ENCODE assay signal across 11 cellular contexts in genomic region chr10:14386202-14386593, GRCh38. TPM values are rescaled to one million over a fixed set of nuclear protein-coding genes. Genes with fewer than 3 reads are reported as not detected.
DNase-seq lines count a peak whose midpoint lies in the region; ATAC-seq, FAIRE-seq and TF ChIP-seq lines count a peak whose summit lies in the region.
"Had no signal": no experiment of that assay in that cellular context is flagged by ENCODE, and none has a peak within 500 bp of the region (broad histone marks: within the 10 kb centered on the region; RNA-seq: fewer than 3 reads in every experiment).

No MANE protein-coding gene starts in this region.

- TF ChIP-seq EP300 in A549 (IDR thresholded peaks at IDR 0.05) = no peak

- H4K91ac ChIP-seq in IMR-90 (ENCODE audit: insufficient read depth, low read depth, low read length) = peak overlapping the region; percentile 19; the same call in 1 of the 2 replicates

- peak overlapping the region; percentile 95 for H2BK5ac ChIP-seq in IMR-90 (ENCODE audit: low read depth, low read length, poor library complexity, severe bottlenecking)
- H2BK5ac ChIP-seq in mesendoderm (ENCODE audit: low read length) = no peak overlapping the region

- no peak for TF ChIP-seq RAD21 in A549 (conservative IDR thresholded peaks at IDR 0.05 in 1 of 2, IDR thresholded peaks at IDR 0.05 in 1 of 2)
- TF ChIP-seq RAD21 in IMR-90 (IDR thresholded peaks at IDR 0.05; ENCODE audit: low read length) = no peak

- peaks cover 77% of the 10 kb centered on the region for H3K4me1 Mint-ChIP-seq in activated naive CD8-positive, alpha-beta T cell (ENCODE audit: low read depth)

- H2BK15ac ChIP-seq in IMR-90 (ENCODE audit: low read depth, low read length) (no peak overlapping the region; the same call in 2 of the 3 replicates), mesendoderm (replicated peaks; ENCODE audit: low read depth) (no peak overlapping the region)

- dilution Hi-C loops in IMR-90 (cut with HindIII; ENCODE audit: low sequenced_read_pairs, unreplicated experiment) = no loop called here

- BruUV-seq in IMR-90 (replicated peaks; lab: Mats Ljungman, UMichigan) = no TSS peak

- H3K56ac ChIP-seq in IMR-90 (ENCODE audit: extremely low read depth, insufficient read depth, low read length) (no peak overlapping the region), mesendoderm (ENCODE audit: low read length) (no peak overlapping the region)

- in situ Hi-C loops in IMR-90 (cut with MboI; ENCODE audit: low sequenced_read_pairs) (no loop called here), gastrocnemius medialis (cut with MboI; ENCODE audit: low sequenced_read_pairs in 4 of 4) (no loop called here)

- peak overlapping the region; percentile 52 for H2AFZ ChIP-seq in IMR-90 (replicated peaks; ENCODE audit: low read length, poor library complexity)

- peak; percentile 23 for FAIRE-seq in A549 (lab: Jason Lieb, UNC)

- H3K36me3 Mint-ChIP-seq in activated naive CD8-positive, alpha-beta T cell = peaks cover 14% of the 10 kb centered on the region

- H3K9me3 Mint-ChIP-seq in activated naive CD8-positive, alpha-beta T cell (ENCODE audit: low read depth) = peaks cover 5% of the 10 kb centered on the region

- H3K4me2 ChIP-seq in A549 = peak overlapping the region; percentile 29; the same call in 2 of the 3 replicates
- peak overlapping the region; percentile 49; the same call in 1 of the 2 replicates for H3K4me2 ChIP-seq in IMR-90 (ENCODE audit: low read depth, low read length)
- no peak overlapping the region for H3K4me2 ChIP-seq in mesendoderm (ENCODE audit: low read length)

- intact Hi-C loops in IMR-90 (cut with micrococcal nuclease) (no loop called here), gastrocnemius medialis (cut with DNase I; ENCODE audit: low total_unique reads) (no loop called here)

- H3K79me2 ChIP-seq in mesendoderm (ENCODE audit: control insufficient read depth, insufficient read depth, low read length) = no peaks in the 10 kb centered on the region

- POLR2A ChIA-PET in A549 (lab: Yijun Ruan, JAX) (interaction anchor here (0.6 kb wide), 1 partner anchor 543 kb away, joined by 3 read pairs; no protein-coding TSS in a partner anchor), IMR-90 (lab: Charles Lee; ENCODE audit: unreplicated experiment) (no interaction called here)

- H4K5ac ChIP-seq in IMR-90 (ENCODE audit: low read depth, low read length) (no peak overlapping the region; the same call in 1 of the 2 replicates), mesendoderm (ENCODE audit: low read length) (no peak overlapping the region)

- H3K9ac ChIP-seq in IMR-90 (ENCODE audit: low read depth, low read length) (no peak overlapping the region), mesendoderm (ENCODE audit: low read length) (no peak overlapping the region)

- peak overlapping the region; percentile 79 for H3K27ac Mint-ChIP-seq in activated naive CD8-positive, alpha-beta T cell

- H3K4me3 ChIP-seq in A549 (no peak overlapping the region), IMR-90 (ENCODE audit: insufficient read depth, low read depth, low read length) (no peak overlapping the region), mesendoderm (ENCODE audit: low read length) (no peak overlapping the region), gastrocnemius medialis (no peak overlapping the region)
- H3K4me3 ChIP-seq: skin epidermis had no signal

- H3K27me3 ChIP-seq in IMR-90 (ENCODE audit: control insufficient read depth, insufficient read depth, low read length) (no peaks in the 10 kb centered on the region), mesendoderm (ENCODE audit: insufficient read depth, low read length, poor library complexity) (no peaks in the 10 kb centered on the region), gastrocnemius medialis (peaks cover 0 to 3% (median 0%) of the 10 kb centered on the region in 3 donors)

- H3K4ac ChIP-seq in IMR-90 (ENCODE audit: low read depth, low read length) (peak overlapping the region; percentile 17; the same call in 1 of the 2 replicates), mesendoderm (ENCODE audit: low read depth, low read length) (no peak overlapping the region)

- peak overlapping the region; percentile 73; the same call in 1 of the 2 replicates for H3K18ac ChIP-seq in IMR-90 (ENCODE audit: low read depth, low read length)
- H3K18ac ChIP-seq in mesendoderm (ENCODE audit: low read length) = no peak overlapping the region

- H4K8ac ChIP-seq in IMR-90 (ENCODE audit: low read depth in 2 of 2, low read length in 2 of 2) = peak overlapping the region in 1 of 2 experiments; percentile 83; a peak in 2 of 4 replicates
- H4K8ac ChIP-seq in mesendoderm (ENCODE audit: low read depth, low read length) = no peak overlapping the region

- H2AK9ac ChIP-seq in IMR-90 (replicated peaks; ENCODE audit: low read depth, low read length, poor library complexity) = no peak overlapping the region

- H3K9me3 ChIP-seq in A549 (no peaks in the 10 kb centered on the region), IMR-90 (ENCODE audit: control insufficient read depth, insufficient read depth, low read length) (no peaks in the 10 kb centered on the region), gastrocnemius medialis (no peaks in the 10 kb centered on the region)

- ATAC-seq in A549 = peak; percentile 81 to 93
- peak; percentile 88 for ATAC-seq in IMR-90 (ENCODE audit: low read depth)
- ATAC-seq in gastrocnemius medialis = no peak
- no peak for ATAC-seq in GM19351 (IDR thresholded peaks at IDR 0.05; ENCODE audit: unreplicated experiment)
- no peak for ATAC-seq in GM19395 (IDR thresholded peaks at IDR 0.05; ENCODE audit: unreplicated experiment)

- peaks cover 11% of the 10 kb centered on the region; the same call in 1 of the 2 replicates for H3K9me1 ChIP-seq in IMR-90 (ENCODE audit: insufficient read depth, low read length)

- H2AK5ac ChIP-seq in IMR-90 (ENCODE audit: low read depth, low read length) = peak overlapping the region; percentile 56; the same call in 1 of the 2 replicates
- no peak overlapping the region for H2AK5ac ChIP-seq in mesendoderm (ENCODE audit: low read length)

- H4K20me1 ChIP-seq in IMR-90 (ENCODE audit: insufficient read depth, low read length) = no peaks in the 10 kb centered on the region

- 13% methylated on average over 6 of the region's 6 CpGs for WGBS in A549 (ENCODE audit: missing lambda C conversion rate)
- WGBS in IMR-90 (ENCODE audit: extremely low coverage in 2 of 2, insufficient read length in 1 of 2), 2 experiments = no CpG with 5 or more reads among the region's 6 CpGs
- WGBS in mesendoderm (ENCODE audit: extremely low coverage, insufficient coverage, low lambda C conversion rate) = no CpG with 5 or more reads among the region's 6 CpGs

- peak overlapping the region; percentile 53; the same call in 1 of the 2 replicates for H3K14ac ChIP-seq in IMR-90 (replicated peaks; ENCODE audit: low read depth, low read length)

- H3K36me3 ChIP-seq in IMR-90 (ENCODE audit: control insufficient read depth, insufficient read depth, low read length) = no peaks in the 10 kb centered on the region
- no peaks in the 10 kb centered on the region for H3K36me3 ChIP-seq in mesendoderm (ENCODE audit: control insufficient read depth, insufficient read depth, low read length)
- H3K36me3 ChIP-seq in gastrocnemius medialis = no peaks in the 10 kb centered on the region

- TF ChIP-seq POLR2A in A549 (IDR thresholded peaks at IDR 0.05; ENCODE audit: low read length) = no peak
- TF ChIP-seq POLR2A in IMR-90 (IDR thresholded peaks at IDR 0.05; ENCODE audit: low read depth, low read length) = no peak
- TF ChIP-seq POLR2A in gastrocnemius medialis (IDR thresholded peaks at IDR 0.05) = no peak

- DNase-seq in A549 (ENCODE audit: low read depth in 1 of 2, low spot score in 1 of 2) = peak in 1 of 2 experiments; percentile 57
- peak; percentile 96 for DNase-seq in IMR-90
- DNase-seq in mesendoderm = peak; percentile 78
- DNase-seq in gastrocnemius medialis = no peak
- DNase-seq in epidermal melanocyte (ENCODE audit: insufficient read length, low spot score) = no peak
- DNase-seq: activated gamma-delta T cell treated with Interleukin-2 at 50 U/mL for 16 hours had no signal

- H3K23ac ChIP-seq in IMR-90 (ENCODE audit: low read depth, low read length) = no peak overlapping the region
- H3K23ac ChIP-seq in mesendoderm (ENCODE audit: low read length) = no peak overlapping the region

- H3K79me1 ChIP-seq in IMR-90 (ENCODE audit: low read depth in 1 of 2, low read length in 2 of 2) = no peaks in the 10 kb centered on the region
- no peaks in the 10 kb centered on the region for H3K79me1 ChIP-seq in mesendoderm (ENCODE audit: low read length)

- H3K4me1 ChIP-seq in A549 (no peaks in the 10 kb centered on the region; the same call in 2 of the 3 replicates), IMR-90 (ENCODE audit: control insufficient read depth, insufficient read depth, low read length) (peaks cover 14% of the 10 kb centered on the region; the same call in 1 of the 2 replicates), mesendoderm (ENCODE audit: control insufficient read depth, low read depth, low read length) (no peaks in the 10 kb centered on the region), gastrocnemius medialis (no peaks in the 10 kb centered on the region)

- no peak overlapping the region for H3K4me3 Mint-ChIP-seq in activated naive CD8-positive, alpha-beta T cell

- H2BK120ac ChIP-seq in IMR-90 (ENCODE audit: low read depth, low read length) (peak overlapping the region; percentile 62), mesendoderm (ENCODE audit: low read depth, low read length) (no peak overlapping the region)

- H2BK20ac ChIP-seq in IMR-90 (ENCODE audit: low read depth, low read length) = peak overlapping the region; percentile 78

- TF ChIP-seq CTCF in A549 (IDR thresholded peaks at IDR 0.05) = no peak
- TF ChIP-seq CTCF in IMR-90 (conservative IDR thresholded peaks at IDR 0.05; ENCODE audit: low read depth, low read length) = no peak
- TF ChIP-seq CTCF in gastrocnemius medialis (IDR thresholded peaks at IDR 0.05 in 4 of 5, conservative IDR thresholded peaks at IDR 0.05 in 1 of 5) = no peak

- peaks cover 4% of the 10 kb centered on the region for H3K27me3 Mint-ChIP-seq in activated naive CD8-positive, alpha-beta T cell

- CTCF ChIA-PET in A549 (lab: Yijun Ruan, JAX) = interaction anchor here (0.8 to 1.5 kb wide), 4 partner anchors 14 to 186 kb away, joined by 3 read pairs; no protein-coding TSS in a partner anchor
- CTCF ChIA-PET in IMR-90 (lab: Yijun Ruan, JAX) = interaction anchor here (0.9 to 1.6 kb wide), 4 partner anchors 13 to 184 kb away, joined by 3 to 5 read pairs (median 4); no protein-coding TSS in a partner anchor

- H3K27ac ChIP-seq in A549 = no peak overlapping the region
- no peak overlapping the region for H3K27ac ChIP-seq in IMR-90 (ENCODE audit: insufficient read depth, low read length)
- no peak overlapping the region for H3K27ac ChIP-seq in mesendoderm (ENCODE audit: low read depth, low read length)
- no peak overlapping the region for H3K27ac ChIP-seq in gastrocnemius medialis
- H3K27ac ChIP-seq: HL-60, skin epidermis had no signal

RNA-seq across cellular contexts. Expression of gene FRMD4A, which starts 55.5 kb away (rescaled TPM):
- polyA plus RNA-seq in A549 (2011; rRNA removed) (4.7 and 5.4 TPM in 2 replicates), A549 (2017; fragmentation: RNase III; extraction: RNeasy Plus Mini Kit Qiagen cat#74134 plus additional on column Dnase treatment) (2.5 to 3.8 TPM (median 2.9 TPM) in 3 replicates), IMR-90 (2012; rRNA removed) (68.8 and 80.6 TPM in 2 replicates)
- polyA plus RNA-seq in A549 (2012; cell fraction: cytosol; rRNA removed) = 2.8 and 3.5 TPM in 2 replicates
- 6.2 and 7.8 TPM in 2 replicates for polyA plus RNA-seq in A549 (2012; cell fraction: nucleus; rRNA removed)
- 11.2 and 17.0 TPM in 2 replicates for polyA minus RNA-seq in A549 (2011; rRNA and poly(A)+ RNA removed)
- total RNA-seq in IMR-90 (2012; rRNA removed) (27.5 and 30.3 TPM in 2 replicates), gastrocnemius medialis (1 to 10 TPM; 4.4 to 7.1 (median 5.2) TPM)
- 53.9 and 85.1 TPM in 2 replicates for polyA plus RNA-seq in IMR-90 (2012; cell fraction: cytosol; rRNA removed)
- polyA plus RNA-seq in IMR-90 (2012; cell fraction: nucleus; rRNA removed; ENCODE audit: low replicate concordance) = 185 and 283 TPM in 2 replicates
- polyA plus RNA-seq in mesendoderm (2013, experiment 1 of 2) = 25.4 TPM
- polyA plus RNA-seq in mesendoderm (2013, experiment 2 of 2) = 32.2 TPM

Comparison
In these comparisons a context has a peak if more than half of its experiments do, and no peak if none do; other contexts are left out.
1. ATAC-seq: peak in A549 (2 of 2) and IMR-90 (single experiment); none in gastrocnemius medialis (0 of 2), GM19351 (single experiment) and GM19395 (single experiment).
2. DNase-seq: peak in IMR-90 (single experiment) and mesendoderm (single experiment); none in gastrocnemius medialis (0 of 2) and epidermal melanocyte (single experiment).